ENCODE assay signal across 8 cellular contexts in the genomic region with DNA sequence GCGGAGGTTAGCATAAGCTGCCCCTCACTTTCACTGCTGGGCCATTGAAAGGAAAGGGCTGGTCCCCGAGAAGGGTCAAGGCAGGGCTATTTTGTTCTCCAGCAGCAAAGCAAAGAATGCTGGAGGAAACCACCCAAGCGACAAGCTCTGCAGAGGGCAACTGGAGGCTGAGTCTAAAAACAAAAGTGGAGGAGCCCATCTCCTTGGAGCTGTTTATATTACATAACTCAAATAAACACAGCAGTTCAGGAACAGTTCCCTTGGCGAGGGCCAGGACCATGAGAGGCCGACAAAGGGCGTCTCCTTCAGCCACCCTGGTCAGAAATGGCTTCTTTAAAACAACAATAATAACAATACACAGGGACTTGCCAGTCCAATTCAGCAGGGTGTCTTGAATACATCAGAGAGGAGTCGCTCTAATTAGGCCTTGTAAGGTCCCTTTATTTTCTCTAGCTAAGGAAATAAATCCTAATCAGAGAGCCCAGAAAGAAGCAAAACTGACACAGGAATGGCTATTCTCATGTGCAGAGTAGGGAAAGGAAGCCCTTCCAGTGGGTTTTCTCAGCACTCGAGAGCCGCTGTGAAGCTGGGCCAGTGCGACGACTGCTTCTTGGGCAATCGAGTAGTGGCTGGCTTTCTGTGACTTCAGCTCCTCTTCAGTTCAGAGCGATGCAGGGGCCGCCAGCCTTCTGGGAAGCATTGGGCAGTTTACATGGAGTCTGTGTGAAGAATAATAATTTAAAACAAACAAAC. TPM values are rescaled to one million over a fixed set of nuclear protein-coding genes. Genes with fewer than 3 reads are reported as not detected.
DNase-seq lines count a peak whose midpoint lies in the region; ATAC-seq and TF ChIP-seq lines count a peak whose summit lies in the region.

No MANE protein-coding gene starts in this region.

- peak in 1 of 2 donors; percentile 53 for TF ChIP-seq POLR2A in heart left ventricle (IDR thresholded peaks at IDR 0.05)

- WGBS in heart left ventricle, 4 donors: 29 to 42% (median 35%) methylated on average over 14 of the region's 14 CpGs

- intact Hi-C loops in heart left ventricle (cut with DNase I): loop anchor here in 8 of 10 donors (2.0 to 10.0 kb wide), 9 partner anchors 34 to 379 kb away; no protein-coding TSS in a partner anchor

- TF ChIP-seq CTCF in heart left ventricle (IDR thresholded peaks at IDR 0.05): no peak
- no peak for TF ChIP-seq CTCF in osteocyte (IDR thresholded peaks at IDR 0.05)

- H3K4me1 Mint-ChIP-seq in osteocyte (ENCODE audit: unreplicated experiment): peaks cover 61% of the 10 kb centered on the region
- H3K4me1 Mint-ChIP-seq in activated T-cell treated with anti-CD3 and anti-CD28 coated beads, Interleukin-2, amount 50 U/mL, for 72 hours (ENCODE audit: low read depth): no peaks in the 10 kb centered on the region

- no peak overlapping the region for H3K4me3 Mint-ChIP-seq in osteocyte (ENCODE audit: unreplicated experiment)
- no peak overlapping the region for H3K4me3 Mint-ChIP-seq in activated T-cell treated with anti-CD3 and anti-CD28 coated beads, Interleukin-2, amount 50 U/mL, for 72 hours

- H2AFZ ChIP-seq in ACC112 (ENCODE audit: low read length, unreplicated experiment): peak overlapping the region; percentile 12

- H3K27me3 ChIP-seq in ACC112 (ENCODE audit: insufficient read depth, low read length) (no peaks in the 10 kb centered on the region), adipocyte (replicated peaks; ENCODE audit: control insufficient read depth, insufficient read depth, low read length) (no peaks in the 10 kb centered on the region), heart left ventricle (no peaks in the 10 kb centered on the region)

- no peaks in the 10 kb centered on the region for H3K27me3 Mint-ChIP-seq in osteocyte (ENCODE audit: unreplicated experiment)
- H3K27me3 Mint-ChIP-seq in activated T-cell treated with anti-CD3 and anti-CD28 coated beads, Interleukin-2, amount 50 U/mL, for 72 hours (ENCODE audit: low read depth): no peaks in the 10 kb centered on the region

- H3K36me3 ChIP-seq in ACC112 (ENCODE audit: insufficient read depth, low read length) (no peaks in the 10 kb centered on the region), adipocyte (ENCODE audit: control insufficient read depth, insufficient read depth, low read length, severe bottlenecking) (no peaks in the 10 kb centered on the region), heart left ventricle (no peaks in the 10 kb centered on the region)

- no peaks in the 10 kb centered on the region for H3K9me3 Mint-ChIP-seq in osteocyte (ENCODE audit: unreplicated experiment)
- no peaks in the 10 kb centered on the region for H3K9me3 Mint-ChIP-seq in activated T-cell treated with anti-CD3 and anti-CD28 coated beads, Interleukin-2, amount 50 U/mL, for 72 hours

- H3K4me3 ChIP-seq in ACC112 (ENCODE audit: low read depth, low read length) (no peak overlapping the region), adipocyte (ENCODE audit: low read length) (peak overlapping the region; percentile 2), heart left ventricle (no peak overlapping the region)

- DNase-seq in adipocyte (ENCODE audit: low read depth): peak; percentile 64
- peak in 4 of 5 donors; percentile 72 to 81 (median 79) for DNase-seq in heart left ventricle
- no peak for DNase-seq in osteocyte (ENCODE audit: extremely low spot score, unreplicated experiment)
- no peak for DNase-seq in NAMALWA (ENCODE audit: low spot score)
- DNase-seq in activated T-cell treated with anti-CD3 and anti-CD28 coated beads, Interleukin-2, amount 50 U/mL, for 72 hours: no peak
- DNase-seq in NCI-H146 (lab: John Stamatoyannopoulos, UW): no peak

- no peaks in the 10 kb centered on the region for H3K79me2 ChIP-seq in ACC112 (ENCODE audit: control insufficient read depth, insufficient read depth, low read length, unreplicated experiment)

- H3K36me3 Mint-ChIP-seq in osteocyte (ENCODE audit: unreplicated experiment): no peaks in the 10 kb centered on the region
- no peaks in the 10 kb centered on the region for H3K36me3 Mint-ChIP-seq in activated T-cell treated with anti-CD3 and anti-CD28 coated beads, Interleukin-2, amount 50 U/mL, for 72 hours (ENCODE audit: insufficient read depth in 2 of 2)

- no peaks in the 10 kb centered on the region for H3K9me3 ChIP-seq in adipocyte (ENCODE audit: control insufficient read depth, low read length)
- no peaks in the 10 kb centered on the region for H3K9me3 ChIP-seq in heart left ventricle

- peak; percentile 33 to 61 (median 52) for ATAC-seq in heart left ventricle
- ATAC-seq in GM18858 (IDR thresholded peaks at IDR 0.05; ENCODE audit: unreplicated experiment): no peak
- no peak for ATAC-seq in activated T-cell treated with anti-CD3 and anti-CD28 coated beads, Interleukin-2, amount 50 U/mL, for 72 hours (replicated peaks in 1 of 2)

- H3K9ac ChIP-seq in adipocyte (ENCODE audit: low read length): peak overlapping the region; percentile 79

- H3K27ac Mint-ChIP-seq in osteocyte (ENCODE audit: unreplicated experiment): peak overlapping the region; percentile 96
- H3K27ac Mint-ChIP-seq in activated T-cell treated with anti-CD3 and anti-CD28 coated beads, Interleukin-2, amount 50 U/mL, for 72 hours: no peak overlapping the region

- peak overlapping the region; percentile 18; the same call in 1 of the 2 replicates for H3K27ac ChIP-seq in ACC112 (ENCODE audit: low read depth, low read length)
- peak overlapping the region; percentile 91 to 99 (median 98) for H3K27ac ChIP-seq in heart left ventricle

- peaks cover 51% of the 10 kb centered on the region for H3K4me1 ChIP-seq in ACC112 (ENCODE audit: control insufficient read depth, insufficient read depth, low read length, unreplicated experiment)
- peaks cover 71% of the 10 kb centered on the region for H3K4me1 ChIP-seq in adipocyte (ENCODE audit: control insufficient read depth, insufficient read depth, low read length)
- peaks cover 31 to 99% (median 92%) of the 10 kb centered on the region in 12 donors for H3K4me1 ChIP-seq in heart left ventricle

RNA-seq across cellular contexts. Expression of gene TARBP1, which starts 57.0 kb away (rescaled TPM):
- total RNA-seq in heart left ventricle (10 to 100 TPM in 4 of 9 donors, 1 to 10 TPM in 5; 7.1 to 18.2 (median 9.9) TPM), osteocyte (19.0 and 21.4 TPM in 2 replicates)
- polyA plus RNA-seq in heart left ventricle: 10 to 100 TPM in 1 of 2 donors, 1 to 10 TPM in 1; 4.8 to 15.9 TPM
- total RNA-seq in activated T-cell treated with anti-CD3 and anti-CD28 coated beads, Interleukin-2, amount 50 U/mL, for 72 hours: 10 to 100 TPM; 49.6 to 63.0 TPM

Comparison
In these comparisons a context has a peak if more than half of its experiments do, and no peak if none do; other contexts are left out.
1. DNase-seq: peak in adipocyte (single experiment) and heart left ventricle (4 of 5); none in osteocyte (single experiment), NAMALWA (single experiment), activated T-cell treated with anti-CD3 and anti-CD28 coated beads, Interleukin-2, amount 50 U/mL, for 72 hours (0 of 2) and NCI-H146 (single experiment).
2. ATAC-seq: peak in heart left ventricle (4 of 4); none in GM18858 (single experiment) and activated T-cell treated with anti-CD3 and anti-CD28 coated beads, Interleukin-2, amount 50 U/mL, for 72 hours (0 of 2).